23 cellular contexts compared by ENCODE assay signal in the genomic region with DNA sequence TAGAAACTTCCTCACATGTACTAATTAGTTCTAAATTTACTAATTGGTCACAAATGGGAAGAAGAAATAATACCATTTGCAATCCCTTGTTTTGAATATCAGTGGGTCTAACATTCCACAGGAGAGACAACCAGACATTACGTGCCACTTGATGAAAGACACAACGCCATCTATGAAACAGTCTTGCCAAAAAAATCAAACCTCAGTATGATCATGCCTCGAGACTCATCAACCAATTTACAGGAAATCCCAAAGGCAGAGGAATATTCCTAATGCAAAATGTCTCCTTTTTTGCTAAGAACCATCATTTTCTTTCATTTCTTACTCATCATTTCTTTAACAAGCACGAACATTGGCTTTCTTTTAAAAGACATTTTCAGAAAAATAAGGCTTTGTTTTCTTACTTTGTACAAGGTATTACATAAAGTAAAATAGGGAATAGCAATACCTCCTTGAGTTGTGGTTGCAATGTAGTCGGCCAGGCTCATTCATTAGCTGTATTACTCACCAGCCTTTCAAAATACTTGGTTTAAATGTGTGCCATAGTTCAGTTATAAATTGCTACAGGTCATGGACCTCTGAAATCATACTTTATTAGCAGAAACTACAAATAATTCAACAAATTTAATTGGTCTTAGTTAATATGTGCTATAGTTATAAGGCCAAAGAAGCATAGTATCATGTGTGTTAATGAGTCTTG.
DNase-seq lines count a peak whose midpoint lies in the region; ATAC-seq and TF ChIP-seq lines count a peak whose summit lies in the region.
"Had no signal": no experiment of that assay in that cellular context is flagged by ENCODE, and none has a peak within 500 bp of the region (broad histone marks: within the 10 kb centered on the region; RNA-seq: fewer than 3 reads in every experiment).

No MANE protein-coding gene starts in this region.

- H3K27me3 Mint-ChIP-seq in activated T-cell treated with anti-CD3 and anti-CD28 coated beads, Interleukin-2, amount 50 U/mL, for 72 hours (ENCODE audit: low read depth): no peaks in the 10 kb centered on the region
- no peaks in the 10 kb centered on the region for H3K27me3 Mint-ChIP-seq in CD14-positive monocyte (ENCODE audit: low read depth in 3 of 3)
- H3K27me3 Mint-ChIP-seq: activated T-helper 17 cell treated with anti-CD3 and anti-CD28 coated beads, Interleukin-2, amount 50 U/mL, for 72 hours; progenitor cell of endocrine pancreas; stimulated activated naive CD8-positive, alpha-beta T cell treated with anti-CD3 and anti-CD28 coated beads, Interleukin-15, Interleukin-2, amounts not matched to agents 100 ng/mL and 50 ng/mL, for 24 hours had no signal

- H3K9me3 ChIP-seq in uterus: no peaks in the 10 kb centered on the region
- H3K9me3 ChIP-seq: A549, ascending aorta had no signal

- H3K36me3 ChIP-seq in uterus: no peaks in the 10 kb centered on the region
- H3K36me3 ChIP-seq: ascending aorta had no signal

- H3K4me1 Mint-ChIP-seq in activated T-cell treated with anti-CD3 and anti-CD28 coated beads, Interleukin-2, amount 50 U/mL, for 72 hours (ENCODE audit: low read depth): no peaks in the 10 kb centered on the region
- no peaks in the 10 kb centered on the region for H3K4me1 Mint-ChIP-seq in CD14-positive monocyte
- H3K4me1 Mint-ChIP-seq: activated T-helper 17 cell treated with anti-CD3 and anti-CD28 coated beads, Interleukin-2, amount 50 U/mL, for 72 hours had no signal

- no peaks in the 10 kb centered on the region for H3K36me3 Mint-ChIP-seq in activated T-cell treated with anti-CD3 and anti-CD28 coated beads, Interleukin-2, amount 50 U/mL, for 72 hours (ENCODE audit: insufficient read depth in 2 of 2)
- H3K36me3 Mint-ChIP-seq in CD14-positive monocyte: no peaks in the 10 kb centered on the region
- H3K36me3 Mint-ChIP-seq: activated naive CD4-positive, alpha-beta T cell treated with anti-CD3 and anti-CD28 coated beads, Interleukin-2, amount 50 U/mL, for 72 hours had no signal

- intact Hi-C loops in uterus (cut with DNase I; ENCODE audit: low total_unique reads) (no loop called here), CD14-positive monocyte (cut with micrococcal nuclease) (no loop called here)

- TF ChIP-seq POLR2A in uterus (IDR thresholded peaks at IDR 0.05): no peak

- no peaks in the 10 kb centered on the region for H3K27me3 ChIP-seq in uterus
- H3K27me3 ChIP-seq: ascending aorta had no signal

- DNase-seq in AG08395 (ENCODE audit: low spot score) (peak; percentile 5), LHCN-M2 (ENCODE audit: low read depth) (peak; percentile 23), choroid plexus epithelial cell (ENCODE audit: low read depth) (peak; percentile 42), kidney tubule cell (ENCODE audit: low spot score) (peak; percentile 51), uterus (no peak), NK-92 (lab: John Stamatoyannopoulos, UW; ENCODE audit: unreplicated experiment) (no peak), CD14-positive monocyte (ENCODE audit: low spot score) (no peak)
- no peak for DNase-seq in activated T-cell treated with anti-CD3 and anti-CD28 coated beads, Interleukin-2, amount 50 U/mL, for 72 hours
- DNase-seq: effector CD4-positive, alpha-beta T cell; kidney; NCI-H1092; NCI-H187; NCI-H748 treated with DMSO at 0.1 percent for 48 hours; T-helper 9 cell; trophoblast cell had no signal

- ATAC-seq in activated T-cell treated with anti-CD3 and anti-CD28 coated beads, Interleukin-2, amount 50 U/mL, for 72 hours (replicated peaks in 1 of 2): no peak
- ATAC-seq: A549; activated naive CD4-positive, alpha-beta T cell treated with anti-CD3 and anti-CD28 coated beads, Interleukin-2, amount 50 U/mL, for 72 hours; activated T-helper 17 cell treated with anti-CD3 and anti-CD28 coated beads, Interleukin-2, amount 50 U/mL, for 72 hours; HCT116 had no signal

- no peaks in the 10 kb centered on the region for H3K4me1 ChIP-seq in uterus
- H3K4me1 ChIP-seq: A549, ascending aorta had no signal

- peaks cover 2 to 6% of the 10 kb centered on the region in 2 donors for H3K9me3 Mint-ChIP-seq in activated T-cell treated with anti-CD3 and anti-CD28 coated beads, Interleukin-2, amount 50 U/mL, for 72 hours
- peaks cover 0 to 3% (median 0%) of the 10 kb centered on the region in 7 donors for H3K9me3 Mint-ChIP-seq in CD14-positive monocyte
- H3K9me3 Mint-ChIP-seq: activated naive CD4-positive, alpha-beta T cell treated with anti-CD3 and anti-CD28 coated beads, Interleukin-2, amount 50 U/mL, for 72 hours had no signal

- H3K4me3 ChIP-seq in choroid plexus epithelial cell (ENCODE audit: low read depth, low read length): no peak overlapping the region
- H3K4me3 ChIP-seq in uterus: no peak overlapping the region
- H3K4me3 ChIP-seq: A549, ascending aorta had no signal

- no peak overlapping the region for H3K27ac Mint-ChIP-seq in activated T-cell treated with anti-CD3 and anti-CD28 coated beads, Interleukin-2, amount 50 U/mL, for 72 hours
- H3K27ac Mint-ChIP-seq in CD14-positive monocyte: no peak overlapping the region
- H3K27ac Mint-ChIP-seq: activated naive CD4-positive, alpha-beta T cell treated with anti-CD3 and anti-CD28 coated beads, Interleukin-2, amount 50 U/mL, for 72 hours; activated T-helper 17 cell treated with anti-CD3 and anti-CD28 coated beads, Interleukin-2, amount 50 U/mL, for 72 hours; progenitor cell of endocrine pancreas; stimulated activated naive CD8-positive, alpha-beta T cell treated with anti-CD3 and anti-CD28 coated beads, Interleukin-15, Interleukin-2, amounts not matched to agents 100 ng/mL and 50 ng/mL, for 24 hours had no signal

- H3K4me3 Mint-ChIP-seq in activated T-cell treated with anti-CD3 and anti-CD28 coated beads, Interleukin-2, amount 50 U/mL, for 72 hours: no peak overlapping the region
- no peak overlapping the region for H3K4me3 Mint-ChIP-seq in CD14-positive monocyte
- H3K4me3 Mint-ChIP-seq: activated T-helper 17 cell treated with anti-CD3 and anti-CD28 coated beads, Interleukin-2, amount 50 U/mL, for 72 hours; stimulated activated naive CD8-positive, alpha-beta T cell treated with anti-CD3 and anti-CD28 coated beads, Interleukin-15, Interleukin-2, amounts not matched to agents 100 ng/mL and 50 ng/mL, for 24 hours had no signal

- no peak overlapping the region for H3K27ac ChIP-seq in uterus
- H3K27ac ChIP-seq: A549, ascending aorta, HL-60 had no signal

- no peak for TF ChIP-seq CTCF in choroid plexus epithelial cell (conservative IDR thresholded peaks at IDR 0.05; ENCODE audit: low read depth, low read length)
- no peak for TF ChIP-seq CTCF in uterus (IDR thresholded peaks at IDR 0.05)
- no peak for TF ChIP-seq CTCF in CD14-positive monocyte (IDR thresholded peaks at IDR 0.05)

Comparison
In these comparisons a context has a peak if more than half of its experiments do, and no peak if none do; other contexts are left out.
1. DNase-seq: peak in AG08395 (single experiment), LHCN-M2 (single experiment), choroid plexus epithelial cell (single experiment) and kidney tubule cell (single experiment); none in activated T-cell treated with anti-CD3 and anti-CD28 coated beads, Interleukin-2, amount 50 U/mL, for 72 hours (0 of 2), uterus (0 of 2), NK-92 (single experiment) and CD14-positive monocyte (single experiment).